In genomic region chr22:22111983-22112382, GRCh38 we compare ENCODE assay signal across 17 cellular contexts.
"Had no signal": no experiment of that assay in that cellular context is flagged by ENCODE, and none has a peak within 500 bp of the region (broad histone marks: within the 10 kb centered on the region; RNA-seq: fewer than 3 reads in every experiment).

No MANE protein-coding gene starts in this region.

- H3K9me3 Mint-ChIP-seq: activated CD8-positive, alpha-beta T cell treated with anti-CD3 and anti-CD28 coated beads for 36 hours; activated naive CD4-positive, alpha-beta T cell treated with anti-CD3 and anti-CD28 coated beads, Interleukin-2, amount 50 U/mL, for 72 hours; activated T-cell treated with anti-CD3 and anti-CD28 coated beads, Interleukin-2, amount 50 U/mL, for 72 hours; nephron; WTC11 had no signal

- DNase-seq: activated gamma-delta T cell; caudate nucleus; cortex of kidney; effector CD4-positive, alpha-beta T cell; esophagus squamous epithelium; glutamatergic neuron; hypothalamus; occipital lobe; transverse colon had no signal

- H3K27me3 Mint-ChIP-seq: activated CD8-positive, alpha-beta T cell treated with anti-CD3 and anti-CD28 coated beads for 36 hours had no signal

- H3K27ac ChIP-seq: esophagus squamous epithelium, right atrium auricular region, transverse colon, vagina had no signal

- H3K4me3 ChIP-seq: esophagus squamous epithelium, right atrium auricular region, skin epidermis, transverse colon, vagina had no signal

- H3K4me1 ChIP-seq: esophagus squamous epithelium, right atrium auricular region, transverse colon, vagina had no signal

- H3K27ac Mint-ChIP-seq: activated CD8-positive, alpha-beta T cell treated with anti-CD3 and anti-CD28 coated beads for 36 hours; activated naive CD4-positive, alpha-beta T cell treated with anti-CD3 and anti-CD28 coated beads, Interleukin-2, amount 50 U/mL, for 72 hours; activated T-cell treated with anti-CD3 and anti-CD28 coated beads, Interleukin-2, amount 50 U/mL, for 72 hours; nephron; WTC11 had no signal

- H3K27me3 ChIP-seq: right atrium auricular region, transverse colon, vagina had no signal

- H3K4me1 Mint-ChIP-seq: nephron had no signal

- H3K9me3 ChIP-seq: esophagus squamous epithelium, right atrium auricular region, transverse colon, vagina had no signal

- H3K36me3 Mint-ChIP-seq: activated naive CD4-positive, alpha-beta T cell treated with anti-CD3 and anti-CD28 coated beads, Interleukin-2, amount 50 U/mL, for 72 hours; WTC11 had no signal

- H3K36me3 ChIP-seq: esophagus squamous epithelium, right atrium auricular region, transverse colon, vagina had no signal

- H3K4me3 Mint-ChIP-seq: activated CD8-positive, alpha-beta T cell treated with anti-CD3 and anti-CD28 coated beads for 36 hours; nephron; WTC11 had no signal
